ENCODE assay signal across 17 cellular contexts in the genomic region with DNA sequence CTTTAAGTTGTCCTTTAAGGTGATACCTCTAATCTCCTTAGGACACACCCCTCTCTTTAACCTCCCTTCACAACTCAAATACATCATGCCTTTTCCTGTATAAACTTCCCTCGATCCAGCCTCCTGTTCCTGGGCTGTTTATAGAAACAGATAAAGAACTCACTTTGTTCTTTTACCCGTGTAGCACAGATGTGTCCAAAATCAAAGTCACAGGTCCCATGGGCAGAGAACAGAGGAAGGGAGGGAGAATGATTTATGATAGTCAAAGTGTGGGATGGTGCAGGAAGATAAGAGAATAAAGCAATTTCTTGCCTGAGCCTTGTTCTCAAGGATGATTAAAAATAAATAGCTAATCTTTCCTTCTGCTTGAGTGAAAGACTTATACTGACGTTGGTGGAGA. TPM values are rescaled to one million over a fixed set of nuclear protein-coding genes. Genes with fewer than 3 reads are reported as not detected.
"Had no signal": no experiment of that assay in that cellular context is flagged by ENCODE, and none has a peak within 500 bp of the region (broad histone marks: within the 10 kb centered on the region; RNA-seq: fewer than 3 reads in every experiment).

No MANE protein-coding gene starts in this region.

- H3K27me3 ChIP-seq: dorsolateral prefrontal cortex, heart left ventricle, neutrophil, right atrium auricular region, thyroid gland, uterus had no signal

- FAIRE-seq: frontal cortex had no signal

- H3K36me3 ChIP-seq: heart left ventricle, neutrophil, right atrium auricular region, thyroid gland, uterus had no signal

- H3K4me1 Mint-ChIP-seq: activated CD8-positive, alpha-beta memory T cell treated with anti-CD3 and anti-CD28 coated beads, Interleukin-2, amount 10 ng/mL, durations not matched to agents 7 days and 5 days; stimulated activated effector memory CD8-positive, alpha-beta T cell treated with anti-CD3 and anti-CD28 coated beads, Interleukin-12 subunit alpha, Interleukin-12 subunit beta, amount 100 ng/mL, for 72 hours had no signal

- H3K27ac ChIP-seq: dorsolateral prefrontal cortex, heart left ventricle, neutrophil, right atrium auricular region, thyroid gland had no signal

- H3K9me3 ChIP-seq: heart left ventricle, neutrophil, right atrium auricular region, thyroid gland, uterus had no signal

- H3K27ac Mint-ChIP-seq: activated CD8-positive, alpha-beta memory T cell treated with anti-CD3 and anti-CD28 coated beads, Interleukin-2, amount 10 ng/mL, durations not matched to agents 7 days and 5 days; activated naive CD8-positive, alpha-beta T cell; stimulated activated effector memory CD8-positive, alpha-beta T cell treated with anti-CD3 and anti-CD28 coated beads, Interleukin-12 subunit alpha, Interleukin-12 subunit beta, amount 100 ng/mL, for 72 hours had no signal

- H3K4me3 ChIP-seq: dorsolateral prefrontal cortex, heart left ventricle, right atrium auricular region, smooth muscle cell, thyroid gland, uterus had no signal

- ATAC-seq: activated CD4-positive, CD25-positive, alpha-beta regulatory T cell treated with anti-CD3 and anti-CD28 coated beads, Interleukin-2, amount 50 U/mL, for 24 hours; activated CD8-positive, alpha-beta memory T cell treated with anti-CD3 and anti-CD28 coated beads, Interleukin-2, amount 10 ng/mL, durations not matched to agents 7 days and 5 days; activated T-cell treated with anti-CD3 and anti-CD28 coated beads, Interleukin-2, amount 50 U/mL, for 4 hours; esophagus mucosa; heart left ventricle had no signal

- H3K4me1 ChIP-seq: right atrium auricular region had no signal

- H3K36me3 Mint-ChIP-seq: activated CD8-positive, alpha-beta memory T cell treated with anti-CD3 and anti-CD28 coated beads, Interleukin-2, amount 10 ng/mL, durations not matched to agents 7 days and 5 days; activated naive CD8-positive, alpha-beta T cell; stimulated activated effector memory CD8-positive, alpha-beta T cell treated with anti-CD3 and anti-CD28 coated beads, Interleukin-12 subunit alpha, Interleukin-12 subunit beta, amount 100 ng/mL, for 72 hours had no signal

- H3K4me3 Mint-ChIP-seq: activated CD8-positive, alpha-beta memory T cell treated with anti-CD3 and anti-CD28 coated beads, Interleukin-2, amount 10 ng/mL, durations not matched to agents 7 days and 5 days; activated naive CD8-positive, alpha-beta T cell; activated T-cell treated with anti-CD3 and anti-CD28 coated beads, Interleukin-2, amount 50 U/mL, for 4 hours; stimulated activated effector memory CD8-positive, alpha-beta T cell treated with anti-CD3 and anti-CD28 coated beads, Interleukin-12 subunit alpha, Interleukin-12 subunit beta, amount 100 ng/mL, for 72 hours had no signal

- DNase-seq: activated CD8-positive, alpha-beta memory T cell treated with anti-CD3 and anti-CD28 coated beads, Interleukin-2, amount 10 ng/mL, durations not matched to agents 7 days and 5 days; activated effector memory CD4-positive, alpha-beta T cell treated with anti-CD3 and anti-CD28 coated beads, Interleukin-2, amount 50 U/mL, for 16 hours; activated T-cell treated with anti-CD3 and anti-CD28 coated beads, Interleukin-2, amount 50 U/mL, for 4 hours; dorsolateral prefrontal cortex; heart left ventricle; midbrain had no signal

- H3K9me3 Mint-ChIP-seq: activated T-cell treated with anti-CD3 and anti-CD28 coated beads, Interleukin-2, amount 50 U/mL, for 4 hours; stimulated activated effector memory CD8-positive, alpha-beta T cell treated with anti-CD3 and anti-CD28 coated beads, Interleukin-12 subunit alpha, Interleukin-12 subunit beta, amount 100 ng/mL, for 72 hours had no signal

RNA-seq across cellular contexts. Expression of a gene that starts 50.3 kb away (rescaled TPM):
- total RNA-seq: activated CD8-positive, alpha-beta memory T cell treated with anti-CD3 and anti-CD28 coated beads, Interleukin-2, amount 10 ng/mL, durations not matched to agents 7 days and 5 days; activated T-cell treated with anti-CD3 and anti-CD28 coated beads, Interleukin-2, amount 50 U/mL, for 4 hours; esophagus mucosa; smooth muscle cell; T-helper 2 cell treated with Interferon-gamma antibody and Interleukin-4, amounts not matched to agents 100 ng/mL and 5 ng/mL, for 36 hours had no signal
- polyA plus RNA-seq: heart left ventricle had no signal
